Comparison of ENCODE assay signal across 21 cellular contexts in the genomic region with DNA sequence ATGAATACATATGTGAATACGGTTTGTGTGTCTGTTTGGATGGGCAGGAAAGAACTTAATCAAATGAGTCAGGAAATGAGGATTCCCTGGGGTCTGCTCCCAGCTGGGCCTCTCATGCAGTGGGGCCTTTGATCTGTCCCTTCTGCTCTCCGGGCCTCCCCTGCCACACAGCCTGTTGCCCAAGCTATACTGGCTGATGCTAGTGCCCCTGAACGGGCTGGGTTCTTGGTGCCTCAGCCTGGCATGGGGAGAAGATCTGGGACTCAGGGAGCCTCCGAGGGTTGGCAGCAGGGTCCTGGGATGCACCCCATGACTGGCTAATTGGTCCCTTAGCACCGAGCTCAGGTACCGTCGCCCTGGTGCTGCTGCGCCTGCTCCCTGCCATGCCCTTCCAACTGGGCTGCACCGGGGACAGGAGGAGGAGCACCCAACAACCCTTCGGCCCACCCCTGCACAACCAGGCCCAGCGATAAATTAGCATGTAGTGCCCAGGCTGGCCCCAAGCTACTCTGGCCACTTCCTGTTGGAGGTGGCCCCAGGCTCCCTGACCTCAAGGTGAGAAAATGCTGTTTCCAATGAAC. TPM values are rescaled to one million over a fixed set of nuclear protein-coding genes. Genes with fewer than 3 reads are reported as not detected.
A peak's percentile ranks its signal among the peaks of the same experiment; 100 is the strongest.
DNase-seq lines count a peak whose midpoint lies in the region; ATAC-seq and TF ChIP-seq lines count a peak whose summit lies in the region.
"Had no signal": no experiment of that assay in that cellular context is flagged by ENCODE, and none has a peak within 500 bp of the region (broad histone marks: within the 10 kb centered on the region; RNA-seq: fewer than 3 reads in every experiment).

No MANE protein-coding gene starts in this region.

- DNase-seq in activated T-cell treated with anti-CD3 and anti-CD28 coated beads, Interleukin-2, amount 50 U/mL, for 24 hours = peak; percentile 16
- no peak for DNase-seq in activated T-cell treated with anti-CD3 and anti-CD28 coated beads, Interleukin-2, amount 50 U/mL, for 72 hours
- DNase-seq in chondrocyte (ENCODE audit: low spot score) = peak; percentile 77
- DNase-seq in spleen = peak; percentile 67
- no peak for DNase-seq in NCI-H187 treated with DMSO at 0.1 percent for 48 hours (lab: John Stamatoyannopoulos, UW)
- DNase-seq: AML-193; CD8-positive, alpha-beta memory T cell; GOT3; HFFc6; MM.1S; NCI-H1105; NCI-H2029; NCI-H2171 treated with DMSO at 0.1 percent for 48 hours; NCI-H510A; NCI-H82; SHP77 treated with DMSO at 0.1 percent for 48 hours had no signal

- no peak overlapping the region for H3K4me3 ChIP-seq in HUES6 (ENCODE audit: low read depth, low read length)
- no peak overlapping the region for H3K4me3 ChIP-seq in spleen
- H3K4me3 ChIP-seq: A549 had no signal

- H3K4me1 ChIP-seq in HUES6 (ENCODE audit: control insufficient read depth, insufficient read depth, low read length) = peaks cover 16% of the 10 kb centered on the region; the same call in 1 of the 2 replicates
- peaks cover 0 to 12% (median 0%) of the 10 kb centered on the region in 6 donors for H3K4me1 ChIP-seq in spleen
- H3K4me1 ChIP-seq: A549 had no signal

- H3K36me3 Mint-ChIP-seq in activated T-cell treated with anti-CD3 and anti-CD28 coated beads, Interleukin-2, amount 50 U/mL, for 24 hours (ENCODE audit: low read depth) = no peaks in the 10 kb centered on the region
- H3K36me3 Mint-ChIP-seq in activated T-cell treated with anti-CD3 and anti-CD28 coated beads, Interleukin-2, amount 50 U/mL, for 72 hours (ENCODE audit: insufficient read depth in 2 of 2) = no peaks in the 10 kb centered on the region
- H3K36me3 Mint-ChIP-seq in chondrocyte (ENCODE audit: low read depth) = no peaks in the 10 kb centered on the region
- H3K36me3 Mint-ChIP-seq: CD8-positive, alpha-beta memory T cell had no signal

- H3K9me3 Mint-ChIP-seq in activated T-cell treated with anti-CD3 and anti-CD28 coated beads, Interleukin-2, amount 50 U/mL, for 24 hours = no peaks in the 10 kb centered on the region
- H3K9me3 Mint-ChIP-seq in activated T-cell treated with anti-CD3 and anti-CD28 coated beads, Interleukin-2, amount 50 U/mL, for 72 hours = no peaks in the 10 kb centered on the region
- peaks cover 5% of the 10 kb centered on the region for H3K9me3 Mint-ChIP-seq in chondrocyte (ENCODE audit: low read depth)
- H3K9me3 Mint-ChIP-seq: CD8-positive, alpha-beta memory T cell; HFFc6 had no signal

- H3K27me3 Mint-ChIP-seq in activated T-cell treated with anti-CD3 and anti-CD28 coated beads, Interleukin-2, amount 50 U/mL, for 24 hours = no peaks in the 10 kb centered on the region
- H3K27me3 Mint-ChIP-seq in activated T-cell treated with anti-CD3 and anti-CD28 coated beads, Interleukin-2, amount 50 U/mL, for 72 hours (ENCODE audit: low read depth) = no peaks in the 10 kb centered on the region
- no peaks in the 10 kb centered on the region for H3K27me3 Mint-ChIP-seq in chondrocyte (ENCODE audit: low read depth)
- H3K27me3 Mint-ChIP-seq: CD8-positive, alpha-beta memory T cell had no signal

- H3K36me3 ChIP-seq in HUES6 (ENCODE audit: control insufficient read depth, insufficient read depth, low read length) (no peaks in the 10 kb centered on the region), spleen (no peaks in the 10 kb centered on the region)

- no peaks in the 10 kb centered on the region for H3K27me3 ChIP-seq in HUES6 (ENCODE audit: control insufficient read depth, insufficient read depth, low read length)
- no peaks in the 10 kb centered on the region for H3K27me3 ChIP-seq in spleen (replicated peaks in 1 of 7)

- no peak overlapping the region for H3K4me3 Mint-ChIP-seq in activated T-cell treated with anti-CD3 and anti-CD28 coated beads, Interleukin-2, amount 50 U/mL, for 24 hours
- no peak overlapping the region for H3K4me3 Mint-ChIP-seq in activated T-cell treated with anti-CD3 and anti-CD28 coated beads, Interleukin-2, amount 50 U/mL, for 72 hours
- no peak overlapping the region for H3K4me3 Mint-ChIP-seq in chondrocyte (ENCODE audit: unreplicated experiment)
- H3K4me3 Mint-ChIP-seq: CD8-positive, alpha-beta memory T cell; HFFc6 had no signal

- no peak for TF ChIP-seq CTCF in chondrocyte (IDR thresholded peaks at IDR 0.05)
- no peak for TF ChIP-seq CTCF in spleen (IDR thresholded peaks at IDR 0.05 in 8 of 11, conservative IDR thresholded peaks at IDR 0.05 in 3 of 11)

- TF ChIP-seq POLR2A in spleen (IDR thresholded peaks at IDR 0.05) = no peak

- no peak overlapping the region for H3K27ac Mint-ChIP-seq in activated T-cell treated with anti-CD3 and anti-CD28 coated beads, Interleukin-2, amount 50 U/mL, for 24 hours
- H3K27ac Mint-ChIP-seq in activated T-cell treated with anti-CD3 and anti-CD28 coated beads, Interleukin-2, amount 50 U/mL, for 72 hours = no peak overlapping the region
- H3K27ac Mint-ChIP-seq in chondrocyte (ENCODE audit: unreplicated experiment) = no peak overlapping the region
- H3K27ac Mint-ChIP-seq: CD8-positive, alpha-beta memory T cell; HFFc6 had no signal

- 84 to 90% (median 88%) methylated on average over 10 to 11 of the region's 11 CpGs for WGBS in spleen, 5 donors

- peaks cover 9% of the 10 kb centered on the region for H3K4me1 Mint-ChIP-seq in activated T-cell treated with anti-CD3 and anti-CD28 coated beads, Interleukin-2, amount 50 U/mL, for 24 hours (ENCODE audit: low read depth)
- H3K4me1 Mint-ChIP-seq in activated T-cell treated with anti-CD3 and anti-CD28 coated beads, Interleukin-2, amount 50 U/mL, for 72 hours (ENCODE audit: low read depth) = peaks cover 19% of the 10 kb centered on the region
- no peaks in the 10 kb centered on the region for H3K4me1 Mint-ChIP-seq in chondrocyte (ENCODE audit: low read depth)

- intact Hi-C loops in spleen (cut with DNase I; ENCODE audit: low total_unique reads) = no loop called here

- H3K9me3 ChIP-seq in HUES6 (ENCODE audit: control insufficient read depth, insufficient read depth, low read depth, low read length) (peaks cover 3% of the 10 kb centered on the region; the same call in 1 of the 2 replicates), spleen (peaks cover 0 to 5% (median 0%) of the 10 kb centered on the region in 8 donors)

- peak overlapping the region; percentile 23 for H3K9ac ChIP-seq in HUES6 (ENCODE audit: low read length)

- no peak for ATAC-seq in activated T-cell treated with anti-CD3 and anti-CD28 coated beads, Interleukin-2, amount 50 U/mL, for 72 hours (replicated peaks in 1 of 2)
- no peak for ATAC-seq in HG03039 (IDR thresholded peaks at IDR 0.05; ENCODE audit: unreplicated experiment)
- ATAC-seq in HG03135 (IDR thresholded peaks at IDR 0.05; ENCODE audit: unreplicated experiment) = no peak
- ATAC-seq: A549, HepG2 had no signal

- H3K27ac ChIP-seq in HUES6 (ENCODE audit: low read depth, low read length) (no peak overlapping the region), spleen (no peak overlapping the region)

RNA-seq across cellular contexts. Expression of a gene that starts 59.9 kb away (rescaled TPM):
- total RNA-seq in activated T-cell treated with anti-CD3 and anti-CD28 coated beads, Interleukin-2, amount 50 U/mL, for 72 hours = 100 to 1,000 TPM; 122 to 242 TPM
- 4.8 to 9.7 TPM (median 8.7 TPM) in 3 replicates for total RNA-seq in chondrocyte
- total RNA-seq in spleen = 10 to 100 TPM; 17.2 to 71.8 (median 35.6) TPM
- 10 to 100 TPM in 2 of 3 donors, 1 to 10 TPM in 1; 9.7 to 17.2 (median 15.7) TPM for polyA plus RNA-seq in spleen

Comparison
In these comparisons a context has a peak if more than half of its experiments do, and no peak if none do; other contexts are left out.
1. DNase-seq: peak in activated T-cell treated with anti-CD3 and anti-CD28 coated beads, Interleukin-2, amount 50 U/mL, for 24 hours (single experiment), chondrocyte (single experiment) and spleen (single experiment); none in activated T-cell treated with anti-CD3 and anti-CD28 coated beads, Interleukin-2, amount 50 U/mL, for 72 hours (0 of 2) and NCI-H187 treated with DMSO at 0.1 percent for 48 hours (single experiment).